In the genomic region with DNA sequence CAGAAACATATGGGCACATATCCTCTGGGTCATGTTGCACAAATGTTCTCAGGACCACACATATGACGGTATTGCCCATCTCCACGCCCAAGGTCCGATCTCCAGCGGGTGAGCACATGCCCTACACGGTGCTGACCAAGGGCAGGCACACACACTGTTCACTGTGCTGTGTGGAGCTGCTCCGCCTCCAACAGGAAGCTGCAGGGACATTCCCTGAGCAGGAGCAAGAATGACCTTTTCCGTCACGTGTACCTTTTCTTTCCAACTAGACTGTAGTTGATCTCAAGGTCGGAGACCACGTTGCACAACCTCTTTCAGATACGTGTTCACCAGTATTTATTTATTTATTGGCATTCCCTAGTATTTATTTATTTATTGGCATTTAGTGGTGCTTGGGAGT, we compare ENCODE assay signal across 14 cellular contexts. TPM values are rescaled to one million over a fixed set of nuclear protein-coding genes. Genes with fewer than 3 reads are reported as not detected.
A peak's percentile ranks its signal among the peaks of the same experiment; 100 is the strongest.
DNase-seq lines count a peak whose midpoint lies in the region; ATAC-seq lines count a peak whose summit lies in the region.
"Had no signal": no experiment of that assay in that cellular context is flagged by ENCODE, and none has a peak within 500 bp of the region (broad histone marks: within the 10 kb centered on the region; RNA-seq: fewer than 3 reads in every experiment).

No MANE protein-coding gene starts in this region.

- no peak overlapping the region for H3K4me3 ChIP-seq in BLaER1 treated with 17β-estradiol and CSF1 and Interleukin-3, amounts not matched to agents 10 nM and 100 nM

- H4K20me1 ChIP-seq in BLaER1 treated with 17β-estradiol and CSF1 and Interleukin-3, amounts not matched to agents 10 nM and 100 nM: no peaks in the 10 kb centered on the region

- H3K9me3 Mint-ChIP-seq in activated naive CD8-positive, alpha-beta T cell treated with anti-CD3 and anti-CD28 coated beads for 36 hours: peaks cover 26% of the 10 kb centered on the region
- H3K9me3 Mint-ChIP-seq: immature natural killer cell, natural killer cell had no signal

- H3K27me3 ChIP-seq in BLaER1 treated with 17β-estradiol and CSF1 and Interleukin-3, amounts not matched to agents 10 nM and 100 nM: no peaks in the 10 kb centered on the region

- peak overlapping the region; percentile 80 for H3K27ac Mint-ChIP-seq in activated naive CD8-positive, alpha-beta T cell treated with anti-CD3 and anti-CD28 coated beads for 36 hours
- H3K27ac Mint-ChIP-seq: activated naive CD8-positive, alpha-beta T cell treated with anti-CD3 and anti-CD28 coated beads, Interleukin-2, amount 10 ng/mL, durations not matched to agents 7 days and 5 days; natural killer cell had no signal

- H3K36me3 ChIP-seq in BLaER1 treated with 17β-estradiol and CSF1 and Interleukin-3, amounts not matched to agents 10 nM and 100 nM: no peaks in the 10 kb centered on the region

- H3K36me3 Mint-ChIP-seq in activated naive CD8-positive, alpha-beta T cell treated with anti-CD3 and anti-CD28 coated beads for 36 hours: peaks cover 41% of the 10 kb centered on the region
- H3K36me3 Mint-ChIP-seq: immature natural killer cell, natural killer cell had no signal

- intact Hi-C loops in left cardiac atrium (cut with DNase I): no loop called here

- H3K9me3 ChIP-seq in BLaER1 treated with 17β-estradiol and CSF1 and Interleukin-3, amounts not matched to agents 10 nM and 100 nM (replicated peaks in 1 of 11): no peaks in the 10 kb centered on the region

- H3K4me3 Mint-ChIP-seq in activated naive CD8-positive, alpha-beta T cell treated with anti-CD3 and anti-CD28 coated beads for 36 hours: no peak overlapping the region
- H3K4me3 Mint-ChIP-seq: activated naive CD8-positive, alpha-beta T cell treated with anti-CD3 and anti-CD28 coated beads, Interleukin-2, amount 10 ng/mL, durations not matched to agents 7 days and 5 days; immature natural killer cell; natural killer cell had no signal

- peaks cover 56% of the 10 kb centered on the region for H3K4me1 Mint-ChIP-seq in activated naive CD8-positive, alpha-beta T cell treated with anti-CD3 and anti-CD28 coated beads for 36 hours
- H3K4me1 Mint-ChIP-seq: immature natural killer cell had no signal

- H3K4me1 ChIP-seq in BLaER1 treated with 17β-estradiol and CSF1 and Interleukin-3, amounts not matched to agents 10 nM and 100 nM: peaks cover 38 to 74% (median 61%) of the 10 kb centered on the region in 10 experiments

- in situ Hi-C loops in G401 (cut with HindIII; ENCODE audit: low sequenced_read_pairs): no loop called here

- no peak for DNase-seq in activated naive CD8-positive, alpha-beta T cell treated with anti-CD3 and anti-CD28 coated beads for 36 hours
- DNase-seq in left cardiac atrium: no peak
- DNase-seq in pons (ENCODE audit: low spot score): peak; percentile 30
- DNase-seq in Kasumi-1 (lab: John Stamatoyannopoulos, UW): no peak
- no peak for DNase-seq in G401 (ENCODE audit: low spot score)
- DNase-seq: activated naive CD8-positive, alpha-beta T cell treated with anti-CD3 and anti-CD28 coated beads, Interleukin-2, amount 10 ng/mL, durations not matched to agents 7 days and 5 days; DMS53; immature natural killer cell; natural killer cell; NCI-H146; NCI-H69 had no signal

- no peaks in the 10 kb centered on the region for H3K27me3 Mint-ChIP-seq in activated naive CD8-positive, alpha-beta T cell treated with anti-CD3 and anti-CD28 coated beads for 36 hours
- H3K27me3 Mint-ChIP-seq: activated naive CD8-positive, alpha-beta T cell treated with anti-CD3 and anti-CD28 coated beads, Interleukin-2, amount 10 ng/mL, durations not matched to agents 7 days and 5 days had no signal

- ATAC-seq in left cardiac atrium (peak; percentile 71 to 81), HG03442 (IDR thresholded peaks at IDR 0.05; ENCODE audit: unreplicated experiment) (no peak), HG02884 (IDR thresholded peaks at IDR 0.05; ENCODE audit: unreplicated experiment) (no peak)

- H3K27ac ChIP-seq in BLaER1 treated with 17β-estradiol and CSF1 and Interleukin-3, amounts not matched to agents 10 nM and 100 nM: peak overlapping the region in 9 of 11 experiments; percentile 52 to 94 (median 84); a peak in 17 of 22 replicates

- peak overlapping the region in 9 of 11 experiments; percentile 18 to 91 (median 81); a peak in 17 of 22 replicates for H3K4me2 ChIP-seq in BLaER1 treated with 17β-estradiol and CSF1 and Interleukin-3, amounts not matched to agents 10 nM and 100 nM

- peak overlapping the region in 6 of 11 experiments; percentile 22 to 81 (median 76); a peak in 11 of 22 replicates for H3K9ac ChIP-seq in BLaER1 treated with 17β-estradiol and CSF1 and Interleukin-3, amounts not matched to agents 10 nM and 100 nM

RNA-seq across cellular contexts. Expression of a gene that starts 41.7 kb away (rescaled TPM):
- total RNA-seq in activated naive CD8-positive, alpha-beta T cell treated with anti-CD3 and anti-CD28 coated beads for 36 hours: 10 to 100 TPM; 11.3 to 13.3 TPM
- 1 to 10 TPM; 2.6 to 5.2 TPM for total RNA-seq in left cardiac atrium
- not detected in 2 replicates for total RNA-seq in G401 (2014; rRNA removed; shearing (Covaris generic))

RNA-seq across cellular contexts. Expression of a gene that starts 48.9 kb away (rescaled TPM):
- total RNA-seq in activated naive CD8-positive, alpha-beta T cell treated with anti-CD3 and anti-CD28 coated beads for 36 hours: 10 to 100 TPM; 10.8 to 10.9 TPM
- total RNA-seq in left cardiac atrium: under 1 TPM in 1 of 2 donors, not detected in 1; 0.15 TPM
- not detected in 2 replicates for total RNA-seq in G401 (2014; rRNA removed; shearing (Covaris generic))

Comparison
In these comparisons a context has a peak if more than half of its experiments do, and no peak if none do; other contexts are left out.
1. ATAC-seq: peak in left cardiac atrium (2 of 2); none in HG03442 (single experiment) and HG02884 (single experiment).
2. RNA of a gene that starts 48.9 kb away (total RNA-seq): 10.8 to 10.9 TPM in activated naive CD8-positive, alpha-beta T cell treated with anti-CD3 and anti-CD28 coated beads for 36 hours; 0.15 TPM in left cardiac atrium and not detected in G401; every median in the first group is over 10 times any median in the second.